Comparison of ENCODE assay signal across 24 cellular contexts in the genomic region with DNA sequence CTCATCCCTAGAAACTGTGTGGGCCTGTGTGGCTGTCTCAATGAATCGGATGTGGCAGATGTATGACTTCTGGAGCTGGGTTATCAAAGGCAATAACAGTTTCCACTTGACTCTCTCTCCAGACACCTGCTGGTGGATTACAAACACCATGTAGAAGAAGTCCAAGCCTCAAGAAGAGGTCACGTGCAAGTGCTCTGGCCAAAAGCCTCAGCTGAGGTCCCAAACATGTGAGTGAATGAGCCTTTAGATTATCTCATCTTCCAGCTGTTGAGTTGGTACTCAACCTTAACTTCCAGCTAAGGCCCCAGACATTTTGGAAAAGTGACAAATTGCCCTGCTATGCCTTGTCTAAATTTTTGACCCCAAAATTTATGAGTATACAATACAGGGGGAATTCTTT. TPM values are rescaled to one million over a fixed set of nuclear protein-coding genes. Genes with fewer than 3 reads are reported as not detected.
"Had no signal": no experiment of that assay in that cellular context is flagged by ENCODE, and none has a peak within 500 bp of the region (broad histone marks: within the 10 kb centered on the region; RNA-seq: fewer than 3 reads in every experiment).

No MANE protein-coding gene starts in this region.

- DNase-seq: dorsolateral prefrontal cortex; effector CD4-positive, alpha-beta T cell; foreskin keratinocyte; heart left ventricle; kidney; mesenchymal stem cell; mucosa of descending colon; naive thymus-derived CD4-positive, alpha-beta T cell; stimulated activated CD4-positive, alpha-beta T cell treated with anti-CD3 and anti-CD28 coated beads, Interleukin-2, amount 100 ng/mL, for 24 hours; stimulated activated CD4-positive, alpha-beta T cell treated with anti-CD3 and anti-CD28 coated beads, Interleukin-4, amount 100 ng/mL, for 24 hours; stimulated activated naive CD8-positive, alpha-beta T cell treated with anti-CD3 and anti-CD28 coated beads, Interleukin-15, Interleukin-2, amounts not matched to agents 100 U/mL and 50 U/mL, for 24 hours; substantia nigra; testis; upper lobe of left lung had no signal

- H3K9me3 ChIP-seq: gastroesophageal sphincter, heart left ventricle, mucosa of descending colon, testis, tibial nerve, upper lobe of left lung had no signal

- ATAC-seq: foreskin keratinocyte; gastroesophageal sphincter; heart left ventricle; left lobe of liver; mucosa of descending colon; naive thymus-derived CD4-positive, alpha-beta T cell; sciatic nerve; stimulated activated memory B cell treated with anti-CD40 and anti-IgM and Interleukin-4, amounts not matched to agents 10 μg/mL and 1 μg/mL and 100 μg/mL, for 72 hours; stimulated activated naive CD8-positive, alpha-beta T cell treated with anti-CD3 and anti-CD28 coated beads, Interleukin-15, Interleukin-2, amounts not matched to agents 100 U/mL and 50 U/mL, for 24 hours had no signal

- H3K27ac ChIP-seq: dorsolateral prefrontal cortex, foreskin keratinocyte, gastroesophageal sphincter, heart left ventricle, hepatocyte, neural progenitor cell, parathyroid adenoma, testis, tibial nerve, upper lobe of left lung had no signal

- H3K27me3 ChIP-seq: dorsolateral prefrontal cortex, gastroesophageal sphincter, heart left ventricle, hepatocyte, neural progenitor cell, testis, tibial nerve, upper lobe of left lung had no signal

- H3K4me3 ChIP-seq: dorsolateral prefrontal cortex, gastroesophageal sphincter, heart left ventricle, hepatocyte, mucosa of descending colon, neural progenitor cell, testis, tibial nerve, upper lobe of left lung had no signal

- H3K36me3 ChIP-seq: gastroesophageal sphincter, heart left ventricle, neural progenitor cell, tibial nerve, upper lobe of left lung had no signal

- H3K4me1 ChIP-seq: gastroesophageal sphincter, testis, tibial nerve, upper lobe of left lung had no signal

RNA-seq across cellular contexts. Expression of a gene that starts 42.7 kb away (rescaled TPM):
- total RNA-seq: left lobe of liver, mesothelial cell of epicardium, progenitor cell of endocrine pancreas had no signal
